ENCODE assay signal across 8 cellular contexts in genomic region chr10:58335306-58336005, GRCh38. TPM values are rescaled to one million over a fixed set of nuclear protein-coding genes. Genes with fewer than 3 reads are reported as not detected.
A peak's percentile ranks its signal among the peaks of the same experiment; 100 is the strongest.
DNase-seq lines count a peak whose midpoint lies in the region; ATAC-seq and TF ChIP-seq lines count a peak whose summit lies in the region.

No MANE protein-coding gene starts in this region.

- H3K4me3 ChIP-seq in AG10803 (ENCODE audit: low read length), result peak overlapping the region; percentile 74
- peak overlapping the region; percentile 91 for H3K4me3 ChIP-seq in SJSA1
- peak overlapping the region; percentile 88 for H3K4me3 ChIP-seq in kidney epithelial cell (ENCODE audit: low read depth, low read length)

- H3K4me1 ChIP-seq in SJSA1 (replicated peaks), result peaks cover 12% of the 10 kb centered on the region

- peak overlapping the region; percentile 36; the same call in 1 of the 2 replicates for H3K27ac ChIP-seq in SJSA1

- DNase-seq in AG10803 (ENCODE audit: low read depth), result peak; percentile 20
- peak in 1 of 2 experiments; percentile 62 for DNase-seq in SJSA1 (ENCODE audit: low read depth in 1 of 2, low spot score in 2 of 2)
- DNase-seq in central memory CD4-positive, alpha-beta T cell, result peak; percentile 3
- peak; percentile 16 for DNase-seq in kidney epithelial cell (ENCODE audit: low read depth)
- DNase-seq in stimulated activated CD8-positive, alpha-beta memory T cell treated with anti-CD3 and anti-CD28 coated beads, Interleukin-4, amount 100 ng/mL, for 48 hours, result peak; percentile 27
- no peak for DNase-seq in SKM-1 treated with dmso at 0.1 percent for 144 hours (lab: John Stamatoyannopoulos, UW; ENCODE audit: unreplicated experiment)

- H3K36me3 ChIP-seq in SJSA1 (peaks cover 6% of the 10 kb centered on the region), kidney epithelial cell (ENCODE audit: control insufficient read depth, insufficient read depth, low read length) (no peaks in the 10 kb centered on the region)

- no peak for TF ChIP-seq CTCF in AG10803 (conservative IDR thresholded peaks at IDR 0.05; ENCODE audit: low read length)
- no peak for TF ChIP-seq CTCF in kidney epithelial cell (IDR thresholded peaks at IDR 0.05; ENCODE audit: insufficient read depth, low read length, poor library complexity, severe bottlenecking)

- H3K9me3 ChIP-seq in SJSA1 (replicated peaks), result no peaks in the 10 kb centered on the region

- H3K27me3 ChIP-seq in SJSA1 (replicated peaks), result no peaks in the 10 kb centered on the region
- no peaks in the 10 kb centered on the region for H3K27me3 ChIP-seq in kidney epithelial cell (ENCODE audit: control insufficient read depth, insufficient read depth, low read length)

- peak; percentile 36 for ATAC-seq in GM18870 (IDR thresholded peaks at IDR 0.05; ENCODE audit: unreplicated experiment)
- ATAC-seq in HG03095 (IDR thresholded peaks at IDR 0.05; ENCODE audit: unreplicated experiment), result peak; percentile 40

RNA-seq across cellular contexts. Expression of gene UBE2D1, which starts 0.7 kb away (rescaled TPM):
- 17.1 and 23.3 TPM in 2 replicates for total RNA-seq in SJSA1 (2014; rRNA removed; shearing (Covaris generic))
- total RNA-seq in kidney epithelial cell, result 24.1 and 27.6 TPM in 2 replicates

RNA-seq across cellular contexts. Expression of gene TFAM, which starts 49.8 kb away (rescaled TPM):
- total RNA-seq in SJSA1 (2014; rRNA removed; shearing (Covaris generic)), result 26.8 and 30.4 TPM in 2 replicates
- total RNA-seq in kidney epithelial cell, result 32.4 and 36.4 TPM in 2 replicates
